Comparison of ENCODE assay signal across 8 cellular contexts in genomic region chr6:43013843-43014433, GRCh38. TPM values are rescaled to one million over a fixed set of nuclear protein-coding genes. Genes with fewer than 3 reads are reported as not detected.
DNase-seq lines count a peak whose midpoint lies in the region; ATAC-seq, FAIRE-seq and TF ChIP-seq lines count a peak whose summit lies in the region.

Gene KLHDC3 (plus strand): TSS chr6:43014249. CDS start chr6:43017193, 2,944 bp downstream.
Gene MEA1 (minus strand): TSS chr6:43013946. CDS start chr6:43013813, 133 bp downstream.

- H2BK15ac ChIP-seq in H1 (ENCODE audit: low read length): peak within 1 kb of the TSS; percentile 75; the same call in 1 of the 2 replicates

- no peak within 1 kb of the TSS for H2BK120ac ChIP-seq in H1 (replicated peaks; ENCODE audit: low read depth, low read length)

- peaks cover 0 to 9% of the 10 kb centered on the region in 2 experiments for H4K20me1 ChIP-seq in H1 (replicated peaks in 1 of 2; ENCODE audit: control insufficient read depth in 1 of 2, insufficient read depth in 2 of 2, low read length in 2 of 2)

- H3K9ac ChIP-seq in NT2/D1 (ENCODE audit: insufficient read length, low read depth) (peak within 1 kb of the TSS; percentile 79), H1 (replicated peaks in 1 of 4; ENCODE audit: extremely low read depth in 1 of 4, low read depth in 3 of 4, low read length in 3 of 4) (peak within 1 kb of the TSS; percentile 63 to 81 (median 72))

- peak in 1 of 2 experiments; percentile 12; a peak in 1 of 4 replicates for TF ChIP-seq RAD21 in H1 (IDR thresholded peaks at IDR 0.05 in 1 of 2, conservative IDR thresholded peaks at IDR 0.05 in 1 of 2; ENCODE audit: low read depth in 2 of 2, low read length in 2 of 2)

- H4K91ac ChIP-seq in H1 (replicated peaks; ENCODE audit: insufficient read length, low read length): peak within 1 kb of the TSS; percentile 36

- H3K4me3 Mint-ChIP-seq in activated CD8-positive, alpha-beta memory T cell treated with anti-CD3 and anti-CD28 coated beads, Interleukin-2, amount 10 ng/mL, durations not matched to agents 7 days and 5 days: peak within 1 kb of the TSS; percentile 96
- H3K4me3 Mint-ChIP-seq in memory B cell: peak within 1 kb of the TSS; percentile 99

- H3K23me2 ChIP-seq in H1 (ENCODE audit: low read depth, low read length): peaks cover 7% of the 10 kb centered on the region

- H3K79me1 ChIP-seq in H1 (ENCODE audit: low read depth, low read length): peaks cover 8% of the 10 kb centered on the region

- peak in 1 of 2 experiments; percentile 23; a peak in 1 of 3 replicates for TF ChIP-seq EP300 in H1 (IDR thresholded peaks at IDR 0.05; ENCODE audit: borderline replicate concordance in 1 of 2, low read depth in 2 of 2, low read length in 2 of 2)

- H3K27me3 ChIP-seq in NT2/D1 (ENCODE audit: insufficient read depth, insufficient read length) (no peaks in the 10 kb centered on the region), H1 (replicated peaks in 1 of 4; ENCODE audit: control insufficient read depth in 3 of 4, extremely low read depth in 1 of 4, insufficient read depth in 3 of 4, low read length in 3 of 4) (no peaks in the 10 kb centered on the region)

- no peak within 1 kb of the TSS for H3K23ac ChIP-seq in H1 (ENCODE audit: insufficient read length)

- H3K4me1 ChIP-seq in NT2/D1 (ENCODE audit: insufficient read depth, insufficient read length): peaks cover 8% of the 10 kb centered on the region
- peaks cover 0 to 9% (median 4%) of the 10 kb centered on the region in 4 experiments; a peak in 6 of 7 replicates for H3K4me1 ChIP-seq in H1 (replicated peaks in 1 of 4; ENCODE audit: control insufficient read depth in 3 of 4, insufficient read depth in 4 of 4, low read length in 3 of 4)

- no peaks in the 10 kb centered on the region for H3K27me3 Mint-ChIP-seq in activated CD8-positive, alpha-beta memory T cell treated with anti-CD3 and anti-CD28 coated beads, Interleukin-2, amount 10 ng/mL, durations not matched to agents 7 days and 5 days
- H3K27me3 Mint-ChIP-seq in memory B cell: no peaks in the 10 kb centered on the region

- H2AFZ ChIP-seq in H1 (ENCODE audit: low read length): no peak within 1 kb of the TSS; the same call in 1 of the 2 replicates

- no peak for TF ChIP-seq CTCF in H1 (IDR thresholded peaks at IDR 0.05; ENCODE audit: control extremely low read depth in 1 of 3, insufficient read depth in 1 of 3, low read depth in 1 of 3, low read length in 3 of 3)

- ATAC-seq in GM21381 (IDR thresholded peaks at IDR 0.05; ENCODE audit: unreplicated experiment) (peak; percentile 92), memory B cell (ENCODE audit: low read depth) (peak; percentile 89)
- peak; percentile 93 for ATAC-seq in activated CD8-positive, alpha-beta memory T cell treated with anti-CD3 and anti-CD28 coated beads, Interleukin-2, amount 10 ng/mL, durations not matched to agents 7 days and 5 days

- peak within 1 kb of the TSS; percentile 75 for H3K56ac ChIP-seq in H1 (replicated peaks; ENCODE audit: insufficient read length, low read depth, low read length)

- no peak within 1 kb of the TSS for H3K14ac ChIP-seq in H1 (ENCODE audit: insufficient read length)

- peak within 1 kb of the TSS; percentile 83 for H3K27ac Mint-ChIP-seq in activated CD8-positive, alpha-beta memory T cell treated with anti-CD3 and anti-CD28 coated beads, Interleukin-2, amount 10 ng/mL, durations not matched to agents 7 days and 5 days
- H3K27ac Mint-ChIP-seq in memory B cell: peak within 1 kb of the TSS; percentile 93

- H3K79me2 ChIP-seq in H1 (ENCODE audit: control insufficient read depth in 1 of 2, insufficient read depth in 2 of 2, low read length in 2 of 2): peaks cover 3 to 45% of the 10 kb centered on the region in 2 experiments; a peak in 2 of 4 replicates

- H2BK12ac ChIP-seq in H1 (ENCODE audit: low read depth, low read length): peak within 1 kb of the TSS; percentile 53; the same call in 1 of the 2 replicates

- peak within 1 kb of the TSS; percentile 84 for H2AK5ac ChIP-seq in H1 (ENCODE audit: low read depth, low read length)

- 0% methylated on average over 29 of the region's 51 CpGs; no CpG with 5 or more reads in 1 of the 2 experiments for WGBS in H1 (ENCODE audit: extremely low coverage in 1 of 2, insufficient coverage in 1 of 2, insufficient read length in 1 of 2, insufficient replicate concordance in 2 of 2, low coverage in 1 of 2, low lambda C conversion rate in 2 of 2, missing lambda C conversion rate in 1 of 2), 2 experiments

- H3K18ac ChIP-seq in H1 (ENCODE audit: extremely low read depth, low read length): peak within 1 kb of the TSS; percentile 75

- peak; percentile 92 for FAIRE-seq in H1 (lab: Jason Lieb, UNC)

- POLR2A ChIA-PET in H1 (lab: Charles Lee; ENCODE audit: partially characterized antibody): interaction anchor here (0.6 to 27.9 kb wide), 18 partner anchors 8 to 162 kb away, joined by 3 to 584 read pairs (median 6); partner anchors contain the start of genes CNPY3, CUL7, KLC4 and MRPL2

- peak within 1 kb of the TSS; percentile 17 for H3K4ac ChIP-seq in H1 (replicated peaks; ENCODE audit: insufficient read length, low read depth, low read length)

- peak within 1 kb of the TSS; percentile 90 to 95 for H3K4me2 ChIP-seq in H1 (ENCODE audit: insufficient read depth in 1 of 2, low read depth in 2 of 2, low read length in 2 of 2)

- peak within 1 kb of the TSS; percentile 91 for H2BK5ac ChIP-seq in H1 (ENCODE audit: low read depth, low read length)

- no peak within 1 kb of the TSS for H2BK20ac ChIP-seq in H1 (ENCODE audit: low read length)

- peaks cover 41% of the 10 kb centered on the region for H3K4me1 Mint-ChIP-seq in activated CD8-positive, alpha-beta memory T cell treated with anti-CD3 and anti-CD28 coated beads, Interleukin-2, amount 10 ng/mL, durations not matched to agents 7 days and 5 days
- peaks cover 37% of the 10 kb centered on the region for H3K4me1 Mint-ChIP-seq in memory B cell

- peaks cover 19% of the 10 kb centered on the region for H3K36me3 Mint-ChIP-seq in activated CD8-positive, alpha-beta memory T cell treated with anti-CD3 and anti-CD28 coated beads, Interleukin-2, amount 10 ng/mL, durations not matched to agents 7 days and 5 days
- H3K36me3 Mint-ChIP-seq in memory B cell: peaks cover 13% of the 10 kb centered on the region

- no peaks in the 10 kb centered on the region for H3K9me3 ChIP-seq in NT2/D1 (ENCODE audit: insufficient read depth, low read length)
- H3K9me3 ChIP-seq in H1 (ENCODE audit: insufficient read depth in 2 of 2, low read depth in 1 of 2, low read length in 1 of 2): no peaks in the 10 kb centered on the region

- peak within 1 kb of the TSS; percentile 54 for H3K27ac ChIP-seq in H1 (ENCODE audit: low read depth, low read length)

- DNase-seq in COR-L47 (lab: John Stamatoyannopoulos, UW): peak; percentile 99
- DNase-seq in HUDEP-2 (lab: John Stamatoyannopoulos, UW; ENCODE audit: unreplicated experiment in 76 of 76): peak in 75 of 76 experiments; percentile 92 to 100 (median 100)
- DNase-seq in NT2/D1 (ENCODE audit: low read depth, low spot score): peak; percentile 98
- DNase-seq in activated CD8-positive, alpha-beta memory T cell treated with anti-CD3 and anti-CD28 coated beads, Interleukin-2, amount 10 ng/mL, durations not matched to agents 7 days and 5 days: peak; percentile 100
- DNase-seq in H1 (ENCODE audit: low read depth in 1 of 2, low spot score in 2 of 2): peak; percentile 99 to 100
- peak; percentile 81 to 95 for DNase-seq in memory B cell (ENCODE audit: low spot score in 2 of 2)
- peak; percentile 96 for DNase-seq in stimulated activated CD8-positive, alpha-beta memory T cell treated with anti-CD3 and anti-CD28 coated beads, Interleukin-12 subunit alpha, Interleukin-12 subunit beta, amount 100 ng/mL, for 24 hours (ENCODE audit: extremely low read depth)

- peak within 1 kb of the TSS; percentile 62 for H3K4me3 ChIP-seq in NT2/D1 (ENCODE audit: insufficient read length, low read depth)
- H3K4me3 ChIP-seq in H1 (ENCODE audit: extremely low read depth in 1 of 4, insufficient read depth in 2 of 4, low read depth in 3 of 4, low read length in 4 of 4): peak within 1 kb of the TSS; percentile 85 to 99 (median 88)

- H4K5ac ChIP-seq in H1 (ENCODE audit: insufficient read length, low read depth, low read length): peak within 1 kb of the TSS; percentile 82

- H3K36me3 ChIP-seq in NT2/D1 (ENCODE audit: insufficient read depth, insufficient read length, low read length): peaks cover 62% of the 10 kb centered on the region
- H3K36me3 ChIP-seq in H1 (ENCODE audit: control insufficient read depth in 2 of 4, insufficient read depth in 4 of 4, low read length in 3 of 4): peaks cover 17 to 46% (median 39%) of the 10 kb centered on the region in 4 experiments

- peak within 1 kb of the TSS; percentile 74 for H4K8ac ChIP-seq in H1 (ENCODE audit: extremely low read depth, insufficient read depth, low read length)

- no peak for TF ChIP-seq POLR2A in H1 (IDR thresholded peaks at IDR 0.05; ENCODE audit: control extremely low read depth in 1 of 2, low read depth in 2 of 2, low read length in 2 of 2)

- CTCF ChIA-PET in activated CD8-positive, alpha-beta memory T cell treated with anti-CD3 and anti-CD28 coated beads, Interleukin-2, amount 10 ng/mL, durations not matched to agents 7 days and 5 days (lab: Charles Lee): interaction anchor here (1.0 to 3.7 kb wide), 8 partner anchors 10 to 492 kb away, joined by 3 to 15 read pairs (median 4); partner anchors contain the start of genes CNPY3, PEX6 and PPP2R5D
- CTCF ChIA-PET in H1 (lab: Charles Lee; ENCODE audit: partially characterized antibody): interaction anchor here (0.6 to 2.2 kb wide), 13 partner anchors 19 to 529 kb away, joined by 3 to 9 read pairs (median 3); partner anchors contain the start of genes GNMT and PTK7

- no peaks in the 10 kb centered on the region for H3K9me3 Mint-ChIP-seq in activated CD8-positive, alpha-beta memory T cell treated with anti-CD3 and anti-CD28 coated beads, Interleukin-2, amount 10 ng/mL, durations not matched to agents 7 days and 5 days (ENCODE audit: low read depth)
- no peaks in the 10 kb centered on the region for H3K9me3 Mint-ChIP-seq in memory B cell

RNA-seq across cellular contexts. Expression of gene KLHDC3, which starts in this region (rescaled TPM):
- total RNA-seq in activated CD8-positive, alpha-beta memory T cell treated with anti-CD3 and anti-CD28 coated beads, Interleukin-2, amount 10 ng/mL, durations not matched to agents 7 days and 5 days: 10 to 100 TPM; 62.6 to 75.1 TPM
- total RNA-seq in H1 (2021; fragmentation: NEBNext Ultra II Directional; extraction: Animal tissue kit (Norgen Biotek cat#: 25700)): 181 and 182 TPM in 2 replicates
- 203 and 240 TPM in 2 replicates for polyA plus RNA-seq in H1 (2011; rRNA removed)
- 158 TPM for polyA plus RNA-seq in H1 (2011; cell fraction: cytosol; rRNA removed)
- 180 TPM for polyA plus RNA-seq in H1 (2011; cell fraction: nucleus; rRNA removed)
- polyA plus RNA-seq in H1 (2012, experiment 1 of 2): 138 to 202 TPM (median 196 TPM) in 4 replicates
- polyA plus RNA-seq in H1 (2012, experiment 2 of 2): 279 TPM
- 94.2 TPM for polyA plus RNA-seq in H1 (2013, experiment 1 of 2)
- 96.3 TPM for polyA plus RNA-seq in H1 (2013, experiment 2 of 2)
- polyA minus RNA-seq in H1 (2011; rRNA and poly(A)+ RNA removed): 177 and 199 TPM in 2 replicates
- polyA minus RNA-seq in H1 (2011; cell fraction: cytosol; rRNA and poly(A)+ RNA removed): 73.0 TPM
- 57.7 TPM for polyA minus RNA-seq in H1 (2011; cell fraction: nucleus; rRNA and poly(A)+ RNA removed)

RNA-seq across cellular contexts. Expression of gene MEA1, which starts in this region (rescaled TPM):
- total RNA-seq in activated CD8-positive, alpha-beta memory T cell treated with anti-CD3 and anti-CD28 coated beads, Interleukin-2, amount 10 ng/mL, durations not matched to agents 7 days and 5 days: 10 to 100 TPM; 61.8 to 75.2 TPM
- total RNA-seq in H1 (2021; fragmentation: NEBNext Ultra II Directional; extraction: Animal tissue kit (Norgen Biotek cat#: 25700)): 94.2 and 102 TPM in 2 replicates
- polyA plus RNA-seq in H1 (2011; rRNA removed): 96.2 and 96.4 TPM in 2 replicates
- 127 TPM for polyA plus RNA-seq in H1 (2011; cell fraction: cytosol; rRNA removed)
- polyA plus RNA-seq in H1 (2011; cell fraction: nucleus; rRNA removed): 65.1 TPM
- polyA plus RNA-seq in H1 (2012, experiment 1 of 2): 131 to 151 TPM (median 132 TPM) in 4 replicates
- 125 TPM for polyA plus RNA-seq in H1 (2012, experiment 2 of 2)
- polyA plus RNA-seq in H1 (2013, experiment 1 of 2): 95.6 TPM
- polyA plus RNA-seq in H1 (2013, experiment 2 of 2): 109 TPM
- 51.5 and 66.2 TPM in 2 replicates for polyA minus RNA-seq in H1 (2011; rRNA and poly(A)+ RNA removed)
- 32.3 TPM for polyA minus RNA-seq in H1 (2011; cell fraction: cytosol; rRNA and poly(A)+ RNA removed)
- 32.8 TPM for polyA minus RNA-seq in H1 (2011; cell fraction: nucleus; rRNA and poly(A)+ RNA removed)

Comparison
In these comparisons a context has a peak if more than half of its experiments do, and no peak if none do; other contexts are left out.
1. Peak in every context shown above with its lines: DNase-seq, ATAC-seq, H3K4me3 ChIP-seq and H3K27ac ChIP-seq.